1 cellular context compared by ENCODE assay signal in genomic region chr1:113072757-113073456, GRCh38.
TF ChIP-seq lines count a peak whose summit lies in the region.

Gene LRIG2, plus strand, starts transcription at chr1:113073198. Its CDS starts 209 bp downstream, at chr1:113073407.

TF ChIP-seq in HepG2, 621 proteins besides CTCF, POLR2A, EP300 and RAD21 (continued from another document and continues in another):
- peak; percentile 69; the same call in 1 of the 2 replicates for TF ChIP-seq ZNF607 (CRISPR knock-in tag; IDR thresholded peaks at IDR 0.05; ENCODE audit: borderline replicate concordance)
- TF ChIP-seq NR1H2 (CRISPR knock-in tag; IDR thresholded peaks at IDR 0.05; ENCODE audit: borderline replicate concordance, low read depth) = peak; percentile 81; the same call in 1 of the 2 replicates
- 0 out of 2 replicates have a peak, but pooled peaks have one; percentile 30 for TF ChIP-seq ZNF616 (CRISPR knock-in tag; IDR thresholded peaks at IDR 0.05; ENCODE audit: low read depth)
- TF ChIP-seq ZNF780A (CRISPR knock-in tag; IDR thresholded peaks at IDR 0.05) = 0 out of 2 replicates have a peak, but pooled peaks have one; percentile 65
- TF ChIP-seq ZNF136 (CRISPR knock-in tag; IDR thresholded peaks at IDR 0.05; ENCODE audit: low read depth) = 0 out of 2 replicates have a peak, but pooled peaks have one; percentile 56
- TF ChIP-seq STAG1 (CRISPR knock-in tag; IDR thresholded peaks at IDR 0.05) = peak; percentile 70
- no peak for TF ChIP-seq ZNF674 (CRISPR knock-in tag; IDR thresholded peaks at IDR 0.05; ENCODE audit: low read depth)
- peak; percentile 90; the same call in 1 of the 2 replicates for TF ChIP-seq ZFP91 (CRISPR knock-in tag; IDR thresholded peaks at IDR 0.05; ENCODE audit: borderline replicate concordance)
- TF ChIP-seq TBX2 (CRISPR knock-in tag; IDR thresholded peaks at IDR 0.05; ENCODE audit: borderline replicate concordance) = peak; percentile 93
- TF ChIP-seq YEATS2 (CRISPR knock-in tag; IDR thresholded peaks at IDR 0.05; ENCODE audit: borderline replicate concordance) = no peak; the same call in 1 of the 2 replicates
- TF ChIP-seq SNRNP70 (IDR thresholded peaks at IDR 0.05; ENCODE audit: low read depth, low read length) = no peak
- TF ChIP-seq EED (CRISPR knock-in tag; IDR thresholded peaks at IDR 0.05) = peak; percentile 74; the same call in 1 of the 2 replicates
- peak; percentile 42 for TF ChIP-seq ZNF770 (CRISPR knock-in tag; IDR thresholded peaks at IDR 0.05)
- no peak; the same call in 1 of the 2 replicates for TF ChIP-seq AKAP8 (CRISPR knock-in tag; IDR thresholded peaks at IDR 0.05)
- 0 out of 2 replicates have a peak, but pooled peaks have one; percentile 22 for TF ChIP-seq FUBP1 (CRISPR knock-in tag; IDR thresholded peaks at IDR 0.05; ENCODE audit: borderline replicate concordance)
- TF ChIP-seq ZNF737 (CRISPR knock-in tag; IDR thresholded peaks at IDR 0.05; ENCODE audit: borderline replicate concordance) = no peak
- no peak for TF ChIP-seq PCBP1 (IDR thresholded peaks at IDR 0.05; ENCODE audit: borderline replicate concordance, low read depth, low read length)
- TF ChIP-seq SIN3B (IDR thresholded peaks at IDR 0.05; ENCODE audit: low read length) = no peak
- peak; percentile 73 for TF ChIP-seq POGZ (CRISPR knock-in tag; IDR thresholded peaks at IDR 0.05)
- 0 out of 2 replicates have a peak, but pooled peaks have one; percentile 33 for TF ChIP-seq FOXM1 (CRISPR knock-in tag; IDR thresholded peaks at IDR 0.05)
- peak; percentile 44 for TF ChIP-seq ZNF350 (CRISPR knock-in tag; IDR thresholded peaks at IDR 0.05; ENCODE audit: borderline replicate concordance, low read depth)
- TF ChIP-seq FOXK2 (IDR thresholded peaks at IDR 0.05) = no peak
- no peak for TF ChIP-seq ZNF646 (CRISPR knock-in tag; IDR thresholded peaks at IDR 0.05)
- no peak for TF ChIP-seq ATM (IDR thresholded peaks at IDR 0.05; ENCODE audit: borderline replicate concordance)
- TF ChIP-seq TCF12 (IDR thresholded peaks at IDR 0.05) = no peak
- TF ChIP-seq TCF12 (CRISPR knock-in tag; IDR thresholded peaks at IDR 0.05) = peak; percentile 45; the same call in 1 of the 2 replicates
- TF ChIP-seq JARID2 (CRISPR knock-in tag; IDR thresholded peaks at IDR 0.05; ENCODE audit: insufficient replicate concordance) = no peak
- TF ChIP-seq CSRNP1 (CRISPR knock-in tag; IDR thresholded peaks at IDR 0.05) = no peak
- 0 out of 2 replicates have a peak, but pooled peaks have one; percentile 29 for TF ChIP-seq FOXK1 (CRISPR knock-in tag; IDR thresholded peaks at IDR 0.05; ENCODE audit: borderline replicate concordance, low read depth)
- TF ChIP-seq AGO2 (optimal IDR thresholded peaks at IDR 0.05; ENCODE audit: low read depth, low read length) = no peak
- TF ChIP-seq ZFY (CRISPR knock-in tag; IDR thresholded peaks at IDR 0.05) = peak; percentile 90
- no peak for TF ChIP-seq TEAD2 (CRISPR knock-in tag; IDR thresholded peaks at IDR 0.05)
- TF ChIP-seq RFXANK (CRISPR knock-in tag; IDR thresholded peaks at IDR 0.05) = no peak
- TF ChIP-seq ZNF34 (CRISPR knock-in tag; IDR thresholded peaks at IDR 0.05; ENCODE audit: borderline replicate concordance) = no peak
- TF ChIP-seq ZNF639 (CRISPR knock-in tag; conservative IDR thresholded peaks at IDR 0.05) = no peak
- TF ChIP-seq NCOA2 (CRISPR knock-in tag; IDR thresholded peaks at IDR 0.05) = peak; percentile 18; the same call in 1 of the 2 replicates
- TF ChIP-seq ZNF331 (CRISPR knock-in tag; IDR thresholded peaks at IDR 0.05) = no peak; the same call in 1 of the 2 replicates
- TF ChIP-seq ZNF142 (CRISPR knock-in tag; IDR thresholded peaks at IDR 0.05) = peak; percentile 89; the same call in 1 of the 2 replicates
- TF ChIP-seq KDM5A (IDR thresholded peaks at IDR 0.05; ENCODE audit: borderline replicate concordance, low read length) = no peak
- no peak for TF ChIP-seq ISX (CRISPR knock-in tag; conservative IDR thresholded peaks at IDR 0.05)
